In genomic region chr14:24115451-24116110, GRCh38 we compare ENCODE assay signal across 2 cellular contexts.
TF ChIP-seq lines count a peak whose summit lies in the region.

No MANE protein-coding gene starts in this region.

TF ChIP-seq in SK-N-SH, 30 proteins besides CTCF, POLR2A, EP300 and RAD21:
- TF ChIP-seq MAX (IDR thresholded peaks at IDR 0.05; ENCODE audit: low read depth) = no peak
- TF ChIP-seq EZH2phosphoT487 (IDR thresholded peaks at IDR 0.05; ENCODE audit: borderline replicate concordance, low read depth) = no peak
- TF ChIP-seq RXRA (IDR thresholded peaks at IDR 0.05; ENCODE audit: borderline replicate concordance, low read depth) = no peak
- no peak for TF ChIP-seq POLR2AphosphoS5 (IDR thresholded peaks at IDR 0.05; ENCODE audit: low read depth, low read length)
- TF ChIP-seq MXI1 (IDR thresholded peaks at IDR 0.05; ENCODE audit: low read depth, low read length) = no peak
- no peak for TF ChIP-seq RFX5 (IDR thresholded peaks at IDR 0.05; ENCODE audit: low read length)

TF ChIP-seq in SK-N-SH treated with all-trans-retinoic acid at 6 μM for 48 hours, 23 proteins besides CTCF, POLR2A, EP300 and RAD21:
- TF ChIP-seq ZFP30 (CRISPR knock-in tag; IDR thresholded peaks at IDR 0.05) (no peak), ZNF565 (CRISPR knock-in tag; conservative IDR thresholded peaks at IDR 0.05; ENCODE audit: low read depth) (no peak), CSDC2 (CRISPR knock-in tag; IDR thresholded peaks at IDR 0.05) (no peak), ZFP3 (CRISPR knock-in tag; IDR thresholded peaks at IDR 0.05) (no peak), CSRNP3 (CRISPR knock-in tag; IDR thresholded peaks at IDR 0.05) (no peak), ZNF70 (CRISPR knock-in tag; IDR thresholded peaks at IDR 0.05) (no peak)
